In the genomic region with DNA sequence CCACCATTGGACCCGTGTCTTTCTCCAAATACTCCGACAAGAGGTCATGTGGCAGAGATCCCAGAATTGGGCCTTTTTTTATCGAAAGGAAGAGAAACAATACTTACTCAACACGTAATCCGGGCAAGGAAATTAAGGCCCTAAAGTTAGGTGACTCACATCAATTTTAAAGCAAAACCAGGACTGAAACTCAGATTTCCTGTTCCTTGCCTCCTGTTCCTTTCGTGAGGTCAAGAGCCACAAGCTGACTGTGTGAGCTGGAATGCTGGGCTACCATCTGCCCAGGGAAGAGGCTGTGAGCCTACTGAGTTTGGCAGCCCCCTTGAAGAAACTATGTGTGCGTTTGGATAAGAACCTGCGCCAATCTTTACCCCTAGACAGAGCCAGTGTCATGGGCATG, we compare ENCODE assay signal across 20 cellular contexts. TPM values are rescaled to one million over a fixed set of nuclear protein-coding genes. Genes with fewer than 3 reads are reported as not detected.
A peak's percentile ranks its signal among the peaks of the same experiment; 100 is the strongest.
DNase-seq lines count a peak whose midpoint lies in the region; ATAC-seq and TF ChIP-seq lines count a peak whose summit lies in the region.
"Had no signal": no experiment of that assay in that cellular context is flagged by ENCODE, and none has a peak within 500 bp of the region (broad histone marks: within the 10 kb centered on the region; RNA-seq: fewer than 3 reads in every experiment).

No MANE protein-coding gene starts in this region.

- H2BK12ac ChIP-seq in mesenchymal stem cell (ENCODE audit: low read length in 2 of 2), result no peak overlapping the region

- no peak overlapping the region for H2AFZ ChIP-seq in mesenchymal stem cell (ENCODE audit: low read depth, low read length)

- H3K27ac ChIP-seq in endodermal cell (ENCODE audit: low read depth, low read length) (no peak overlapping the region), mesenchymal stem cell (ENCODE audit: low read length, poor library complexity, severe bottlenecking) (no peak overlapping the region)
- H3K27ac ChIP-seq: upper lobe of left lung had no signal

- H3K4ac ChIP-seq in mesenchymal stem cell (ENCODE audit: low read depth in 1 of 2, low read length in 2 of 2), result no peak overlapping the region

- no peaks in the 10 kb centered on the region for H3K79me1 ChIP-seq in mesenchymal stem cell (replicated peaks; ENCODE audit: low read length, poor library complexity, severe bottlenecking)

- H3K4me3 ChIP-seq in endodermal cell (ENCODE audit: low read length) (no peak overlapping the region), mesenchymal stem cell (ENCODE audit: insufficient read depth in 1 of 2, low read depth in 1 of 2, low read length in 2 of 2) (no peak overlapping the region), HAP-1 (no peak overlapping the region)
- H3K4me3 ChIP-seq: upper lobe of left lung had no signal

- no peak overlapping the region for H2BK5ac ChIP-seq in mesenchymal stem cell (ENCODE audit: low read depth, low read length, poor library complexity, severe bottlenecking)

- no peaks in the 10 kb centered on the region for H3K4me1 Mint-ChIP-seq in endodermal cell
- H3K4me1 Mint-ChIP-seq: CD14-positive monocyte had no signal

- no peak overlapping the region for H4K8ac ChIP-seq in mesenchymal stem cell (ENCODE audit: low read length)

- H3K36me3 ChIP-seq in endodermal cell (ENCODE audit: control insufficient read depth, insufficient read depth, low read length) (no peaks in the 10 kb centered on the region), mesenchymal stem cell (ENCODE audit: control insufficient read depth in 1 of 2, insufficient read depth in 2 of 2, low read depth in 1 of 2, low read length in 2 of 2) (no peaks in the 10 kb centered on the region), HAP-1 (replicated peaks) (no peaks in the 10 kb centered on the region)
- H3K36me3 ChIP-seq: upper lobe of left lung had no signal

- no peak for TF ChIP-seq CTCF in endodermal cell (conservative IDR thresholded peaks at IDR 0.05)

- H3K4me1 ChIP-seq in endodermal cell (ENCODE audit: control insufficient read depth, insufficient read depth, low read length) (no peaks in the 10 kb centered on the region), mesenchymal stem cell (ENCODE audit: control insufficient read depth, insufficient read depth, low read depth, low read length) (peaks cover 2% of the 10 kb centered on the region), HAP-1 (no peaks in the 10 kb centered on the region)
- H3K4me1 ChIP-seq: upper lobe of left lung had no signal

- no peak overlapping the region for H3K23ac ChIP-seq in mesenchymal stem cell (ENCODE audit: low read length in 2 of 2)

- H3K14ac ChIP-seq in mesenchymal stem cell (ENCODE audit: low read length in 2 of 2), result no peak overlapping the region

- H3K27ac Mint-ChIP-seq in endodermal cell, result no peak overlapping the region
- H3K27ac Mint-ChIP-seq: activated naive CD8-positive, alpha-beta T cell; CD14-positive monocyte; progenitor cell of endocrine pancreas had no signal

- H3K9me3 ChIP-seq in endodermal cell (ENCODE audit: control insufficient read depth, low read length) (no peaks in the 10 kb centered on the region), mesenchymal stem cell (ENCODE audit: control insufficient read depth, low read length) (no peaks in the 10 kb centered on the region), HAP-1 (no peaks in the 10 kb centered on the region)
- H3K9me3 ChIP-seq: upper lobe of left lung had no signal

- in situ Hi-C loops in HAP-1 (cut with MboI; ENCODE audit: low sequenced_read_pairs), result no loop called here

- no peak overlapping the region for H4K91ac ChIP-seq in mesenchymal stem cell (ENCODE audit: low read length)

- no peak overlapping the region for H2BK120ac ChIP-seq in mesenchymal stem cell (ENCODE audit: low read depth, low read length)

- DNase-seq in EL, result peak; percentile 94
- peak; percentile 60 for DNase-seq in NCI-H226
- peak; percentile 24 for DNase-seq in endodermal cell
- peak; percentile 74 for DNase-seq in mesenchymal stem cell
- no peak for DNase-seq in HAP-1 (ENCODE audit: low spot score in 2 of 2)
- no peak for DNase-seq in HT-29 (ENCODE audit: low spot score)
- no peak for DNase-seq in stimulated activated CD4-positive, alpha-beta T cell treated with anti-CD3 and anti-CD28 coated beads, Interleukin-4, amount 100 ng/mL, for 4 hours
- DNase-seq: KG1; NCI-H146; OCI-M1; stimulated activated CD4-positive, alpha-beta T cell treated with anti-CD3 and anti-CD28 coated beads, Interleukin-1b, Interleukin-23, amount 100 ng/mL, for 48 hours; upper lobe of left lung had no signal

- peaks cover 5% of the 10 kb centered on the region for H3K27me3 ChIP-seq in endodermal cell (ENCODE audit: control insufficient read depth, insufficient read depth, low read length, poor library complexity, severe bottlenecking)
- peaks cover 12 to 24% of the 10 kb centered on the region in 2 experiments for H3K27me3 ChIP-seq in mesenchymal stem cell (ENCODE audit: control insufficient read depth in 1 of 2, insufficient read depth in 1 of 2, low read length in 2 of 2)
- H3K27me3 ChIP-seq in HAP-1 (ENCODE audit: low read depth), result no peaks in the 10 kb centered on the region
- H3K27me3 ChIP-seq: upper lobe of left lung had no signal

- no peak overlapping the region for H3K4me2 ChIP-seq in mesenchymal stem cell (ENCODE audit: low read length, poor library complexity, severe bottlenecking)

- WGBS in endodermal cell (ENCODE audit: insufficient coverage in 1 of 2, insufficient read length in 1 of 2), 2 experiments, result 90 to 98% methylated on average over 8 of the region's 8 CpGs
- 25% methylated on average over 8 of the region's 8 CpGs for WGBS in mesenchymal stem cell

- no peak for ATAC-seq in GM21526 (IDR thresholded peaks at IDR 0.05; ENCODE audit: low FRiP score, unreplicated experiment)
- ATAC-seq: activated CD4-positive, CD25-positive, alpha-beta regulatory T cell treated with anti-CD3 and anti-CD28 coated beads, Interleukin-2, amount 50 U/mL, for 24 hours had no signal

- no peak overlapping the region for H2BK15ac ChIP-seq in mesenchymal stem cell (ENCODE audit: low read depth, poor library complexity, severe bottlenecking)

- peak overlapping the region in 1 of 2 experiments; percentile 37 for H3K18ac ChIP-seq in mesenchymal stem cell (ENCODE audit: low read depth in 1 of 2, low read length in 2 of 2)

- peaks cover 10% of the 10 kb centered on the region for H3K27me3 Mint-ChIP-seq in endodermal cell (ENCODE audit: insufficient read depth)

- H3K9me3 Mint-ChIP-seq in endodermal cell, result no peaks in the 10 kb centered on the region

- no peaks in the 10 kb centered on the region for H3K36me3 Mint-ChIP-seq in endodermal cell (ENCODE audit: low read depth)
- H3K36me3 Mint-ChIP-seq: activated naive CD8-positive, alpha-beta T cell; CD14-positive monocyte had no signal

- no peak overlapping the region for H3K9ac ChIP-seq in endodermal cell (ENCODE audit: extremely low read depth, low read length, poor library complexity, severe bottlenecking)
- H3K9ac ChIP-seq in mesenchymal stem cell (ENCODE audit: low read length), result no peak overlapping the region

- H3K4me3 Mint-ChIP-seq in endodermal cell, result no peak overlapping the region
- H3K4me3 Mint-ChIP-seq: activated naive CD8-positive, alpha-beta T cell; CD14-positive monocyte had no signal

- H2AK5ac ChIP-seq in mesenchymal stem cell (ENCODE audit: low read length, severe bottlenecking), result no peak overlapping the region

RNA-seq across cellular contexts. Expression of a gene that starts 27.1 kb away (rescaled TPM):
- not detected for total RNA-seq in endodermal cell
- polyA plus RNA-seq in endodermal cell (2013, experiment 1 of 2), result not detected
- not detected for polyA plus RNA-seq in endodermal cell (2013, experiment 2 of 2)
- not detected for polyA plus RNA-seq in mesenchymal stem cell (2013, experiment 1 of 2)
- not detected for polyA plus RNA-seq in mesenchymal stem cell (2013, experiment 2 of 2)
- total RNA-seq in HT-29 (2014; rRNA removed; shearing (Covaris generic)), result not detected in 2 replicates
- total RNA-seq: dermis microvascular lymphatic vessel endothelial cell, kidney epithelial cell, NCI-H460, progenitor cell of endocrine pancreas had no signal
- polyA plus RNA-seq: CD14-positive monocyte had no signal

RNA-seq across cellular contexts. Expression of a gene that starts 29.3 kb away (rescaled TPM):
- 10 to 100 TPM; 26.0 to 29.6 TPM for total RNA-seq in endodermal cell
- polyA plus RNA-seq in endodermal cell (2013, experiment 1 of 2), result 18.7 TPM
- 16.4 TPM for polyA plus RNA-seq in endodermal cell (2013, experiment 2 of 2)
- polyA plus RNA-seq in mesenchymal stem cell (2013, experiment 1 of 2), result 6.4 TPM
- polyA plus RNA-seq in mesenchymal stem cell (2013, experiment 2 of 2), result 6.9 TPM
- total RNA-seq in HT-29 (2014; rRNA removed; shearing (Covaris generic)), result 12.2 and 16.1 TPM in 2 replicates

Comparison
In these comparisons a context has a peak if more than half of its experiments do, and no peak if none do; other contexts are left out.
1. DNase-seq: peak in EL (single experiment), NCI-H226 (single experiment), endodermal cell (single experiment) and mesenchymal stem cell (single experiment); none in HAP-1 (0 of 2), HT-29 (single experiment) and stimulated activated CD4-positive, alpha-beta T cell treated with anti-CD3 and anti-CD28 coated beads, Interleukin-4, amount 100 ng/mL, for 4 hours (0 of 2).